ENCODE assay signal across 1 cellular context in genomic region chr9:98810106-98810840, GRCh38.
A peak's percentile ranks its signal among the peaks of the same experiment; 100 is the strongest.
TF ChIP-seq lines count a peak whose summit lies in the region.

No MANE protein-coding gene starts in this region.

TF ChIP-seq in HEK293, 187 proteins besides CTCF, POLR2A, EP300 and RAD21:
- TF ChIP-seq ZNF433 (tag by site-specific recombination; IDR thresholded peaks at IDR 0.05; ENCODE audit: low read depth) (no peak), ZNF335 (tag by site-specific recombination; conservative IDR thresholded peaks at IDR 0.05) (0 out of 2 replicates have a peak, but pooled peaks have one; percentile 25)
TF ChIP-seq in HEK293: peak in this region for 1.
